In the genomic region with DNA sequence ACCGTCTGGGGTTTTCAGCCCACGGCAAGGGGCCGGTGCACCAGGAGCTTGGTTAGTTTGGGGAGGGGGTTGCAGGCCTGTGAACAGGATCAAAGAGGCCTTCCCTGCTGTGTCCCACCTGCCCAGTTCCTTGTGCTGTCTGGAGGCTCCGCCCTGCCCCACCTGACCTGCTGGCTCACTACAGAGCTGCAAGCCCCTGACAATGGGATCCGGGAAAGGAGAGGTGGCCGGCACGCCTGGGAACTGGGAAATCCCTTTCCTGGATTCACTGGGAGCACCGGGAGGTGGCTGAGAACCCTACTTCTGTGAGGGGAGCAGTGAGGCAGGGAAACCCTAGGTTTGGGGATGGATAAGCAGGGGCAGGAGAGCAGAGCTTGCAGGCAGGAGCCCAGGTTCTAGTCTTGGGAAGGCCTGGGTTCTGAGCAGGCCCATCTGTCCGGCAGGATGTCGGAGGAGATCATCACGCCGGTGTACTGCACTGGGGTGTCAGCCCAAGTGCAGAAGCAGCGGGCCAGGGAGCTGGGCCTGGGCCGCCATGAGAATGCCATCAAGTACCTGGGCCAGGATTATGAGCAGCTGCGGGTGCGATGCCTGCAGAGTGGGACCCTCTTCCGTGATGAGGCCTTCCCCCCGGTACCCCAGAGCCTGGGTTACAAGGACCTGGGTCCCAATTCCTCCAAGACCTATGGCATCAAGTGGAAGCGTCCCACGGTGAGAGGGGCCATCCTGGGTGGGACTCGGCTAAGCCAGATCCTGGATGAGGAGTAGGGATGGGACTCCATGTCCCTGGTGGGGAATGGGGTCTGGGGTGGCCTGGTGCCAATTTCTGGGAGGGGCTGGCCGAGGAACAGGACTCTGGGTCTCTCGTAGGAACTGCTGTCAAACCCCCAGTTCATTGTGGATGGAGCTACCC, we compare ENCODE assay signal across 1 cellular context.
TF ChIP-seq lines count a peak whose summit lies in the region.

No MANE protein-coding gene starts in this region.

TF ChIP-seq in IMR-90, 13 proteins besides CTCF, POLR2A, EP300 and RAD21:
- TF ChIP-seq SMC3 (IDR thresholded peaks at IDR 0.05; ENCODE audit: low read depth, low read length) (no peak), CEBPB (IDR thresholded peaks at IDR 0.05; ENCODE audit: low read depth, low read length) (no peak), USF2 (IDR thresholded peaks at IDR 0.05; ENCODE audit: low read depth, low read length) (0 out of 2 replicates have a peak, but pooled peaks have one; percentile 12), NFE2L2 (IDR thresholded peaks at IDR 0.05; ENCODE audit: low read depth, low read length) (no peak), CHD1 (IDR thresholded peaks at IDR 0.05; ENCODE audit: low read depth, low read length) (no peak)
TF ChIP-seq in IMR-90: peak in this region for 1.
